1 cellular context compared by ENCODE assay signal in the genomic region with DNA sequence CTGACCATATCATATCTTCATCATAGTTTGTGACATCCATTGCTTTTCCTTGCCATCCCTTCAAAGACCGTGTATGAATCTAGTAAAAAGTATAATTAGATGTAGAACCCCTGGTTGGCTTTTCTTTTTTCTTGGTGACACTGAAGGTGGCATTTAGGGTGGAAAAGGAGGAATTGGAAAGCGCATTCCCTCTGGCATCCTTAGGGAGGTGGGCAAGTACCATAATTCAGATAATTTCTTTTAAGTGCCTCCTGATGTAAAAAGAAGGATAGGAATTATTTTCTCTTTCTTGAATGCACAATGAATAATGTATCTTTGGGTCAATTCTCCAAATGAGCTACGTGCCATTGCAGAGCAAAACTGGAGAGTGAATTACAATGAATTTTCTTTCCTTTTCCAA.
TF ChIP-seq lines count a peak whose summit lies in the region.

No MANE protein-coding gene starts in this region.

TF ChIP-seq in liver, 16 proteins besides CTCF, POLR2A, EP300 and RAD21 (continued from another document):
- TF ChIP-seq, protein P1, sequence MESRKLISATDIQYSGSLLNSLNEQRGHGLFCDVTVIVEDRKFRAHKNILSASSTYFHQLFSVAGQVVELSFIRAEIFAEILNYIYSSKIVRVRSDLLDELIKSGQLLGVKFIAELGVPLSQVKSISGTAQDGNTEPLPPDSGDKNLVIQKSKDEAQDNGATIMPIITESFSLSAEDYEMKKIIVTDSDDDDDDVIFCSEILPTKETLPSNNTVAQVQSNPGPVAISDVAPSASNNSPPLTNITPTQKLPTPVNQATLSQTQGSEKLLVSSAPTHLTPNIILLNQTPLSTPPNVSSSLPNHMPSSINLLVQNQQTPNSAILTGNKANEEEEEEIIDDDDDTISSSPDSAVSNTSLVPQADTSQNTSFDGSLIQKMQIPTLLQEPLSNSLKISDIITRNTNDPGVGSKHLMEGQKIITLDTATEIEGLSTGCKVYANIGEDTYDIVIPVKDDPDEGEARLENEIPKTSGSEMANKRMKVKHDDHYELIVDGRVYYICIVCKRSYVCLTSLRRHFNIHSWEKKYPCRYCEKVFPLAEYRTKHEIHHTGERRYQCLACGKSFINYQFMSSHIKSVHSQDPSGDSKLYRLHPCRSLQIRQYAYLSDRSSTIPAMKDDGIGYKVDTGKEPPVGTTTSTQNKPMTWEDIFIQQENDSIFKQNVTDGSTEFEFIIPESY (IDR thresholded peaks at IDR 0.05): no peak
TF ChIP-seq in liver: peak in this region for 0.
